In genomic region chr12:49455506-49455905, GRCh38 we compare ENCODE assay signal across 28 cellular contexts.
"Had no signal": no experiment of that assay in that cellular context is flagged by ENCODE, and none has a peak within 500 bp of the region (broad histone marks: within the 10 kb centered on the region; RNA-seq: fewer than 3 reads in every experiment).

No MANE protein-coding gene starts in this region.

- H3K27me3 Mint-ChIP-seq: naive thymus-derived CD8-positive, alpha-beta T cell; stimulated activated naive CD8-positive, alpha-beta T cell treated with anti-CD3 and anti-CD28 coated beads, Interleukin-15, Interleukin-2, amounts not matched to agents 100 ng/mL and 50 ng/mL, for 24 hours had no signal

- DNase-seq: heart right ventricle; islet precursor cell; left cardiac atrium; left lung; lower lobe of right lung; mammary epithelial cell; mesenchymal stem cell; naive thymus-derived CD8-positive, alpha-beta T cell; occipital lobe; psoas muscle; stimulated activated CD4-positive, alpha-beta T cell treated with anti-CD3 and anti-CD28 coated beads, Interleukin-12 subunit alpha, Interleukin-12 subunit beta, amount 100 ng/mL, for 4 hours; stimulated activated CD4-positive, alpha-beta T cell treated with anti-CD3 and anti-CD28 coated beads, Interleukin-15, amount 100 ng/mL, for 24 hours; stimulated activated CD4-positive, alpha-beta T cell treated with anti-CD3 and anti-CD28 coated beads, Interleukin-2, amount 100 ng/mL, for 24 hours; stimulated activated CD4-positive, alpha-beta T cell treated with anti-CD3 and anti-CD28 coated beads, Interleukin-4, amount 100 ng/mL, for 1 hour; stimulated activated naive CD4-positive, alpha-beta T cell; tibial artery; trophoblast cell; uterus had no signal

- ATAC-seq: left cardiac atrium; left lung; lower lobe of right lung; naive thymus-derived CD8-positive, alpha-beta T cell; psoas muscle; sciatic nerve had no signal

- H2AFZ ChIP-seq: hepatocyte, parathyroid adenoma had no signal

- H3K4me3 ChIP-seq: heart right ventricle, hepatocyte, left lung, lower lobe of right lung, psoas muscle, skin epidermis, suprapubic skin, thoracic aorta, tibial artery, uterus had no signal

- H3K27ac ChIP-seq: heart right ventricle, hepatocyte, left lung, lower lobe of right lung, neutrophil, parathyroid adenoma, psoas muscle, skin epidermis, suprapubic skin, thoracic aorta, tibial artery, uterus had no signal

- H3K4me3 Mint-ChIP-seq: naive thymus-derived CD8-positive, alpha-beta T cell; nephron; neural crest cell; stimulated activated naive CD8-positive, alpha-beta T cell treated with anti-CD3 and anti-CD28 coated beads, Interleukin-15, Interleukin-2, amounts not matched to agents 100 ng/mL and 50 ng/mL, for 24 hours had no signal

- H3K9me3 ChIP-seq: heart right ventricle, left lung, lower lobe of right lung, neutrophil, psoas muscle, suprapubic skin, thoracic aorta, tibial artery, uterus had no signal

- H3K4me1 ChIP-seq: left lung, lower lobe of right lung, psoas muscle, suprapubic skin, tibial artery, uterus had no signal

- H3K27me3 ChIP-seq: heart right ventricle, hepatocyte, left lung, neutrophil, suprapubic skin, tibial artery, uterus had no signal

- H3K9me3 Mint-ChIP-seq: naive thymus-derived CD8-positive, alpha-beta T cell; nephron; neural crest cell; stimulated activated naive CD8-positive, alpha-beta T cell treated with anti-CD3 and anti-CD28 coated beads, Interleukin-15, Interleukin-2, amounts not matched to agents 100 ng/mL and 50 ng/mL, for 24 hours had no signal

- H3K9ac ChIP-seq: parathyroid adenoma had no signal

- H3K36me3 ChIP-seq: heart right ventricle, left lung, lower lobe of right lung, neutrophil, suprapubic skin, thoracic aorta, tibial artery, uterus had no signal

- H3K4me2 ChIP-seq: hepatocyte had no signal

- H3K27ac Mint-ChIP-seq: nephron; stimulated activated naive CD8-positive, alpha-beta T cell treated with anti-CD3 and anti-CD28 coated beads, Interleukin-15, Interleukin-2, amounts not matched to agents 100 ng/mL and 50 ng/mL, for 24 hours had no signal
